Comparison of ENCODE assay signal across 10 cellular contexts in the genomic region with DNA sequence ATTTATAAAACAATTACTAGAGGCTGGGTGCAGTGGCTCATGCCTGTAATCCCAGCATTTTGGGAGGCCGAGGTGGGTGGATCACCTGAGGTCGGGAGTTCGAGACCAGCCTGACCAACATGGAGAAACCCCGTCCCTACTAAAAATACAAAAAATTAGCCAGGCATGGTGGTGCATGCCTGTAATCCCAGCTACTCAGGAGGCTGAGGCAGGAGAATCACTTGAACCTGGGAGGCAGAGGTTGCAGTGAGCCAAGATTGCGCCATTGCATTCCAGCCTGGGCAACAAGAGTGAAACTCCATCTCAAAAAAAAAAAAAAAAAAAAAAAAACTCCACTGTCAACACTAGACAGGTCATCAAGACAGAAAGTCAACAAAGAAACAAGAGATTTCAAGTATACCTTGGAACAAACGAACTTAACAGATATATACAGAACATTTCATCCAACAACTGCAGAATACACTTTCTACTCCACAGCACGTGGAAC. TPM values are rescaled to one million over a fixed set of nuclear protein-coding genes. Genes with fewer than 3 reads are reported as not detected.
"Had no signal": no experiment of that assay in that cellular context is flagged by ENCODE, and none has a peak within 500 bp of the region (broad histone marks: within the 10 kb centered on the region; RNA-seq: fewer than 3 reads in every experiment).

No MANE protein-coding gene starts in this region.

RNA-seq across cellular contexts. Expression of a gene that starts 18.5 kb away (rescaled TPM):
- total RNA-seq: activated CD4-positive, alpha-beta memory T cell treated with anti-CD3 and anti-CD28 coated beads, Interleukin-2, amount 10 ng/mL, durations not matched to agents 7 days and 5 days; activated CD4-positive, alpha-beta T cell treated with anti-CD3 and anti-CD28 coated beads for 36 hours; activated CD4-positive, alpha-beta T cell treated with anti-CD3 and anti-CD28 coated beads, Interleukin-2, amount 10 ng/mL, durations not matched to agents 7 days and 5 days; activated CD8-positive, alpha-beta memory T cell treated with anti-CD3 and anti-CD28 coated beads, Interleukin-2, amount 10 ng/mL, durations not matched to agents 7 days and 5 days; activated CD8-positive, alpha-beta T cell treated with anti-CD3 and anti-CD28 coated beads, Interleukin-2, amount 10 ng/mL, durations not matched to agents 7 days and 5 days; activated naive CD8-positive, alpha-beta T cell treated with anti-CD3 and anti-CD28 coated beads, Interleukin-2, amount 10 ng/mL, durations not matched to agents 7 days and 5 days; activated T-helper 2 cell treated with anti-CD3 and anti-CD28 coated beads, Interferon-gamma antibody, Interleukin-2, Interleukin-4, amounts not matched to agents 10 μg/mL and 5 μg/mL and 100 μg/mL, durations not matched to agents 14 hours and 24 hours and 36 hours; bronchial epithelial cell; cardiac muscle cell had no signal

RNA-seq across cellular contexts. Expression of a gene that starts 30.6 kb away (rescaled TPM):
- total RNA-seq: activated CD4-positive, alpha-beta T cell treated with anti-CD3 and anti-CD28 coated beads for 36 hours; activated CD4-positive, alpha-beta T cell treated with anti-CD3 and anti-CD28 coated beads, Interleukin-2, amount 10 ng/mL, durations not matched to agents 7 days and 5 days; activated CD8-positive, alpha-beta memory T cell treated with anti-CD3 and anti-CD28 coated beads, Interleukin-2, amount 10 ng/mL, durations not matched to agents 7 days and 5 days; activated CD8-positive, alpha-beta T cell treated with anti-CD3 and anti-CD28 coated beads, Interleukin-2, amount 10 ng/mL, durations not matched to agents 7 days and 5 days; activated naive CD8-positive, alpha-beta T cell treated with anti-CD3 and anti-CD28 coated beads, Interleukin-2, amount 10 ng/mL, durations not matched to agents 7 days and 5 days; activated T-helper 2 cell treated with anti-CD3 and anti-CD28 coated beads, Interferon-gamma antibody, Interleukin-2, Interleukin-4, amounts not matched to agents 10 μg/mL and 5 μg/mL and 100 μg/mL, durations not matched to agents 14 hours and 24 hours and 36 hours; ascending aorta; cardiac muscle cell had no signal
